In the genomic region with DNA sequence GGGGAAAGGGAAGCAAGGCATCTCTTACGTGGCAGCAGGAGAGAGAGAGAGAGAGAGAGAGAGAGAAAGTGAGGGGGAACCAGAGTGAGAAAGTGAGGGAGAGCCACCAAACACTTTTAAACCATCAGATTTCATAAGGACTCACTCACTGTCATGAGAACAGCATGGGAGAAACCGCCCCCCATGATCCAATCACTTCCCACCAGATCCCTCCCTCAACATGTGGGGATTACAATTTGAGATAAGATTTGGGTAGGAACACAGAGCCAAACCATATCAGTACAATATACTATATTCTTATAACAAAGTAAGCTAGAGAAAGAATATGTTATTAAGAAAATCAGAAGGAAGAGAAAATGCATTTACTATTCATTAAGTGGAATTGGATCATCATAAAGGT, we compare ENCODE assay signal across 9 cellular contexts. TPM values are rescaled to one million over a fixed set of nuclear protein-coding genes. Genes with fewer than 3 reads are reported as not detected.
"Had no signal": no experiment of that assay in that cellular context is flagged by ENCODE, and none has a peak within 500 bp of the region (broad histone marks: within the 10 kb centered on the region; RNA-seq: fewer than 3 reads in every experiment).

No MANE protein-coding gene starts in this region.

- H3K4me3 ChIP-seq: GM12878 had no signal

- FAIRE-seq: G401.6, GM12878, GM12891, GM12892, GM18507, GM19239 had no signal

- DNase-seq: GDM1, GF-D8 had no signal

- ATAC-seq: GM12878 had no signal

RNA-seq across cellular contexts. Expression of gene PLXNC1, which starts 53.7 kb away (rescaled TPM):
- total RNA-seq: G401 had no signal
